1 cellular context compared by ENCODE assay signal in genomic region chr21:30193201-30193600, GRCh38.
TF ChIP-seq lines count a peak whose summit lies in the region.

No MANE protein-coding gene starts in this region.

TF ChIP-seq in H1, 55 proteins besides CTCF, POLR2A, EP300 and RAD21:
- TF ChIP-seq PHF8 (conservative IDR thresholded peaks at IDR 0.05; ENCODE audit: low read depth, low read length), result no peak
- TF ChIP-seq EGR1 (IDR thresholded peaks at IDR 0.05; ENCODE audit: borderline replicate concordance, low read depth, low read length), result no peak
- no peak for TF ChIP-seq TAF7 (optimal IDR thresholded peaks at IDR 0.05; ENCODE audit: borderline replicate concordance, low read depth, low read length)
